10 cellular contexts compared by ENCODE assay signal in the genomic region with DNA sequence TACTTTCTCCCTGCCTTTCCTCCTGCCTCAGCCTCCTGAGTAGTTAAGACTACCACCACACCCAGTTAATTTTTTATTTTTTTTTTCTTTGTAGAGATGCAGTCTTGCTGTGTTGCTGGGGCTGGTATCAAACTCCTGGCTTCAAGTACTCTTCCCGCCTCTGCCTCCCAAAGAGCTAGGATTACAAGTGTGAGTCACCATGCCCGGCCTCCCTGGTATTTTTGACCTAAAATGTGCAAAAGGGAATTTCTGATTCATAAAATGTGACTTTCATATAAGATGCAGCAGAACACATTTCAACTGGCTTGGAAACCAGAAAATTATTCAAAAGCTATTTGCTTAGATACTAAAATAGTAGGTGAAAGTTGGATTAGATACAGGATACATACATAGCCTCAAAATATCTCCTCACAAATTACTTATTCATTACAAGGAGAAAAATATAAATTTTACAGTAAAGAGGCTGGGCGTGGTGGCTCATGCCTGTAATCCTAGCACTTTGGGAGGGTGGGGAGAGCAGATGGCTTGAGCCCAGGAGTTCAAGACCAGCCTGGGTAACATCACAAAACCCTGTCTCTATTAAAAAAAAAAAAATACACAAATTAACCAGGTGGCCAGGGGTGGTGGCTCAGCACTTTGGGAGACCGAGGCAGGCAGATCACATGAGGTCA. TPM values are rescaled to one million over a fixed set of nuclear protein-coding genes. Genes with fewer than 3 reads are reported as not detected.
DNase-seq lines count a peak whose midpoint lies in the region; TF ChIP-seq lines count a peak whose summit lies in the region.
"Had no signal": no experiment of that assay in that cellular context is flagged by ENCODE, and none has a peak within 500 bp of the region (broad histone marks: within the 10 kb centered on the region; RNA-seq: fewer than 3 reads in every experiment).

No MANE protein-coding gene starts in this region.

- H3K9me3 ChIP-seq in adipocyte (ENCODE audit: control insufficient read depth, low read length) (no peaks in the 10 kb centered on the region), tibial artery (no peaks in the 10 kb centered on the region)
- H3K9me3 ChIP-seq: body of pancreas, heart right ventricle had no signal

- no peaks in the 10 kb centered on the region for H3K27me3 ChIP-seq in adipocyte (replicated peaks; ENCODE audit: control insufficient read depth, insufficient read depth, low read length)
- no peaks in the 10 kb centered on the region for H3K27me3 ChIP-seq in tibial artery
- H3K27me3 ChIP-seq: body of pancreas, heart right ventricle had no signal

- peak; percentile 34 for DNase-seq in NCI-H2171 treated with DMSO at 0.1 percent for 48 hours (lab: John Stamatoyannopoulos, UW)
- DNase-seq in NCI-H2171 (lab: John Stamatoyannopoulos, UW) = no peak
- peak; percentile 85 for DNase-seq in adipocyte (ENCODE audit: low read depth)
- peak; percentile 63 for DNase-seq in glomerular visceral epithelial cell (ENCODE audit: extremely low spot score)
- DNase-seq in tibial artery = no peak
- DNase-seq in G401 (ENCODE audit: low spot score) = no peak
- no peak for DNase-seq in activated CD8-positive, alpha-beta memory T cell treated with anti-CD3 and anti-CD28 coated beads, Interleukin-2, amount 50 U/mL, for 4 hours
- no peak for DNase-seq in CD1c-positive myeloid dendritic cell (ENCODE audit: extremely low spot score)
- DNase-seq: body of pancreas, heart right ventricle had no signal

- intact Hi-C loops in tibial artery (cut with DNase I; ENCODE audit: low total_unique reads) = no loop called here

- H3K4me1 ChIP-seq in adipocyte (ENCODE audit: control insufficient read depth, insufficient read depth, low read length) (peaks cover 29% of the 10 kb centered on the region), tibial artery (peaks cover 0 to 48% (median 20%) of the 10 kb centered on the region in 4 donors)

- no peak for TF ChIP-seq CTCF in tibial artery (IDR thresholded peaks at IDR 0.05)

- H3K9ac ChIP-seq in adipocyte (ENCODE audit: low read length) = no peak overlapping the region

- H3K36me3 ChIP-seq in adipocyte (ENCODE audit: control insufficient read depth, insufficient read depth, low read length, severe bottlenecking) = peaks cover 11% of the 10 kb centered on the region
- H3K36me3 ChIP-seq in tibial artery = no peaks in the 10 kb centered on the region

- H3K27ac ChIP-seq in tibial artery = peak overlapping the region in 1 of 2 donors; percentile 34
- H3K27ac ChIP-seq: body of pancreas had no signal

- in situ Hi-C loops in G401 (cut with HindIII; ENCODE audit: low sequenced_read_pairs) = loop anchor here (5.0 to 25.0 kb wide), 2 partner anchors 82 to 178 kb away; no protein-coding TSS in a partner anchor

- H3K4me3 ChIP-seq in adipocyte (ENCODE audit: low read length) (peak overlapping the region; percentile 47), tibial artery (no peak overlapping the region)
- H3K4me3 ChIP-seq: body of pancreas, heart right ventricle had no signal

RNA-seq across cellular contexts. Expression of gene MAP4, which starts 32.0 kb away (rescaled TPM):
- 39.9 and 55.2 TPM in 2 replicates for total RNA-seq in G401 (2014; rRNA removed; shearing (Covaris generic))

Comparison
In these comparisons a context has a peak if more than half of its experiments do, and no peak if none do; other contexts are left out.
1. DNase-seq: peak in NCI-H2171 treated with DMSO at 0.1 percent for 48 hours (single experiment), adipocyte (single experiment) and glomerular visceral epithelial cell (single experiment); none in NCI-H2171 (single experiment), tibial artery (0 of 2), G401 (single experiment), activated CD8-positive, alpha-beta memory T cell treated with anti-CD3 and anti-CD28 coated beads, Interleukin-2, amount 50 U/mL, for 4 hours (single experiment) and CD1c-positive myeloid dendritic cell (single experiment).